8 cellular contexts compared by ENCODE assay signal in genomic region chrX:130024127-130024526, GRCh38. TPM values are rescaled to one million over a fixed set of nuclear protein-coding genes. Genes with fewer than 3 reads are reported as not detected.
DNase-seq lines count a peak whose midpoint lies in the region; ATAC-seq and TF ChIP-seq lines count a peak whose summit lies in the region.

No MANE protein-coding gene starts in this region.

- no peak overlapping the region for H2AFZ ChIP-seq in DND-41 (ENCODE audit: low read depth, low read length)

- H3K4me2 ChIP-seq in DND-41 (ENCODE audit: insufficient read depth, low read length), result no peak overlapping the region

- DNase-seq in DND-41 (peak; percentile 84), T-cell (peak; percentile 62 to 89 (median 80)), hepatic stellate cell (ENCODE audit: low spot score) (peak; percentile 74), occipital lobe (lab: John Stamatoyannopoulos, UW) (no peak)
- DNase-seq in activated naive CD8-positive, alpha-beta T cell treated with anti-CD3 and anti-CD28 coated beads, Interleukin-2, amount 10 ng/mL, durations not matched to agents 7 days and 5 days, result peak; percentile 78
- DNase-seq in stimulated activated CD4-positive, alpha-beta T cell treated with anti-CD3 and anti-CD28 coated beads, Interleukin-4, amount 100 ng/mL, for 1 hour, result peak; percentile 72

- no peak overlapping the region for H3K4me3 ChIP-seq in DND-41 (ENCODE audit: low read depth in 1 of 2, low read length in 2 of 2)

- no peaks in the 10 kb centered on the region for H4K20me1 ChIP-seq in DND-41 (ENCODE audit: insufficient read depth, low read length)

- peaks cover 13 to 15% (median 14%) of the 10 kb centered on the region in 3 donors for H3K4me1 Mint-ChIP-seq in T-cell
- peaks cover 9% of the 10 kb centered on the region for H3K4me1 Mint-ChIP-seq in activated naive CD8-positive, alpha-beta T cell treated with anti-CD3 and anti-CD28 coated beads, Interleukin-2, amount 10 ng/mL, durations not matched to agents 7 days and 5 days

- peak; percentile 99 for ATAC-seq in DND-41 (ENCODE audit: insufficient read depth, low read depth)
- peak; percentile 100 for ATAC-seq in GM21423 (IDR thresholded peaks at IDR 0.05; ENCODE audit: unreplicated experiment)
- ATAC-seq in HG03575 (IDR thresholded peaks at IDR 0.05; ENCODE audit: extremely low read depth, insufficient number of reproducible peaks, low FRiP score, unreplicated experiment), result peak; percentile 72
- peak; percentile 99 to 100 (median 100) for ATAC-seq in T-cell (replicated peaks in 1 of 4)
- ATAC-seq in activated naive CD8-positive, alpha-beta T cell treated with anti-CD3 and anti-CD28 coated beads, Interleukin-2, amount 10 ng/mL, durations not matched to agents 7 days and 5 days (ENCODE audit: low read depth), result peak; percentile 97

- H3K36me3 Mint-ChIP-seq in T-cell, result peaks cover 11% of the 10 kb centered on the region
- peaks cover 7% of the 10 kb centered on the region for H3K36me3 Mint-ChIP-seq in activated naive CD8-positive, alpha-beta T cell treated with anti-CD3 and anti-CD28 coated beads, Interleukin-2, amount 10 ng/mL, durations not matched to agents 7 days and 5 days

- peaks cover 7% of the 10 kb centered on the region; the same call in 1 of the 2 replicates for H3K4me1 ChIP-seq in DND-41 (ENCODE audit: insufficient read depth, low read length)

- no peaks in the 10 kb centered on the region for H3K9me3 ChIP-seq in DND-41 (ENCODE audit: insufficient read depth, low read length, severe bottlenecking)

- TF ChIP-seq CTCF in DND-41 (IDR thresholded peaks at IDR 0.05; ENCODE audit: borderline replicate concordance, extremely low read depth, low read length, poor library complexity, severe bottlenecking), result no peak

- POLR2A ChIA-PET in T-cell (lab: Charles Lee), result no interaction called here
- POLR2A ChIA-PET in activated naive CD8-positive, alpha-beta T cell treated with anti-CD3 and anti-CD28 coated beads, Interleukin-2, amount 10 ng/mL, durations not matched to agents 7 days and 5 days (lab: Charles Lee), result interaction anchor here (1.0 to 1.6 kb wide), 2 partner anchors 99 to 118 kb away, joined by 4 to 5 read pairs; partner anchors contain the start of gene UTP14A

- no peaks in the 10 kb centered on the region for H3K27me3 Mint-ChIP-seq in T-cell
- no peaks in the 10 kb centered on the region for H3K27me3 Mint-ChIP-seq in activated naive CD8-positive, alpha-beta T cell treated with anti-CD3 and anti-CD28 coated beads, Interleukin-2, amount 10 ng/mL, durations not matched to agents 7 days and 5 days

- H3K9me3 Mint-ChIP-seq in T-cell, result no peaks in the 10 kb centered on the region
- H3K9me3 Mint-ChIP-seq in activated naive CD8-positive, alpha-beta T cell treated with anti-CD3 and anti-CD28 coated beads, Interleukin-2, amount 10 ng/mL, durations not matched to agents 7 days and 5 days, result no peaks in the 10 kb centered on the region

- H3K27ac Mint-ChIP-seq in T-cell, result peak overlapping the region; percentile 68 to 81
- H3K27ac Mint-ChIP-seq in activated naive CD8-positive, alpha-beta T cell treated with anti-CD3 and anti-CD28 coated beads, Interleukin-2, amount 10 ng/mL, durations not matched to agents 7 days and 5 days, result peak overlapping the region; percentile 59

- no peak overlapping the region for H3K9ac ChIP-seq in DND-41 (ENCODE audit: low read depth, low read length)

- no peaks in the 10 kb centered on the region for H3K27me3 ChIP-seq in DND-41 (ENCODE audit: insufficient read depth, low read length, poor library complexity)

- peak overlapping the region; percentile 31 to 42 (median 39) for H3K4me3 Mint-ChIP-seq in T-cell
- peak overlapping the region; percentile 40 for H3K4me3 Mint-ChIP-seq in activated naive CD8-positive, alpha-beta T cell treated with anti-CD3 and anti-CD28 coated beads, Interleukin-2, amount 10 ng/mL, durations not matched to agents 7 days and 5 days

- peaks cover 67% of the 10 kb centered on the region for H3K36me3 ChIP-seq in DND-41 (ENCODE audit: insufficient read depth, low read length)

- no peak overlapping the region for H3K27ac ChIP-seq in DND-41 (ENCODE audit: low read length)

- CTCF ChIA-PET in T-cell (lab: Charles Lee), result interaction anchor here (0.6 to 6.8 kb wide), 7 partner anchors 15 to 420 kb away, joined by 3 to 100 read pairs (median 4); no protein-coding TSS in a partner anchor

- H3K79me2 ChIP-seq in DND-41 (ENCODE audit: insufficient read depth, low read length), result no peaks in the 10 kb centered on the region

RNA-seq across cellular contexts. Expression of gene BCORL1, which starts 41.7 kb away (rescaled TPM):
- total RNA-seq in T-cell, result 10 to 100 TPM in 4 of 5 donors, 1 to 10 TPM in 1; 8.7 to 13.5 (median 12.3) TPM
- total RNA-seq in activated naive CD8-positive, alpha-beta T cell treated with anti-CD3 and anti-CD28 coated beads, Interleukin-2, amount 10 ng/mL, durations not matched to agents 7 days and 5 days, result 10 to 100 TPM; 14.3 to 15.4 TPM
- total RNA-seq in occipital lobe, result 3.7 TPM
